In genomic region chr15:68091743-68092142, GRCh38 we compare ENCODE assay signal across 16 cellular contexts.
"Had no signal": no experiment of that assay in that cellular context is flagged by ENCODE, and none has a peak within 500 bp of the region (broad histone marks: within the 10 kb centered on the region; RNA-seq: fewer than 3 reads in every experiment).

No MANE protein-coding gene starts in this region.

- ATAC-seq: esophagus mucosa, heart right ventricle, left lobe of liver, natural killer cell had no signal

- DNase-seq: colonic mucosa; effector CD4-positive, alpha-beta T cell; heart right ventricle; hypothalamus; islet precursor cell; mammary epithelial cell; natural killer cell; sigmoid colon; stimulated activated CD4-positive, alpha-beta T cell treated with anti-CD3 and anti-CD28 coated beads, Interleukin-2, amount 100 ng/mL, for 24 hours; stimulated activated CD4-positive, alpha-beta T cell treated with anti-CD3 and anti-CD28 coated beads, Interleukin-4, amount 100 ng/mL, for 4 hours; stimulated activated naive CD4-positive, alpha-beta T cell; stomach; substantia nigra; transverse colon had no signal
